32 cellular contexts compared by ENCODE assay signal in genomic region chr5:145934276-145934675, GRCh38. TPM values are rescaled to one million over a fixed set of nuclear protein-coding genes. Genes with fewer than 3 reads are reported as not detected.
"Had no signal": no experiment of that assay in that cellular context is flagged by ENCODE, and none has a peak within 500 bp of the region (broad histone marks: within the 10 kb centered on the region; RNA-seq: fewer than 3 reads in every experiment).

No MANE protein-coding gene starts in this region.

- H3K9me3 ChIP-seq: pancreas, prostate gland, thoracic aorta, uterus had no signal

- H3K27me3 Mint-ChIP-seq: type B pancreatic cell had no signal

- FAIRE-seq: bronchial epithelial cell, colon, kidney, pancreas had no signal

- H3K36me3 Mint-ChIP-seq: activated CD8-positive, alpha-beta memory T cell treated with anti-CD3 and anti-CD28 coated beads, Interleukin-2, amount 10 ng/mL, durations not matched to agents 7 days and 5 days; activated naive CD4-positive, alpha-beta T cell treated with anti-CD3 and anti-CD28 coated beads, Interleukin-2, amount 50 U/mL, for 24 hours; stimulated activated effector memory CD8-positive, alpha-beta T cell treated with anti-CD3 and anti-CD28 coated beads, Interleukin-12 subunit alpha, Interleukin-12 subunit beta, amount 100 ng/mL, for 72 hours; type B pancreatic cell had no signal

- H3K4me3 ChIP-seq: pancreas, prostate gland, skin epidermis, thoracic aorta, uterus had no signal

- H3K36me3 ChIP-seq: pancreas, prostate gland, thoracic aorta, uterus had no signal

- H3K27ac ChIP-seq: pancreas, prostate gland, skin epidermis, thoracic aorta, uterus had no signal

- H3K27ac Mint-ChIP-seq: activated CD4-positive, alpha-beta T cell treated with anti-CD3 and anti-CD28 coated beads for 36 hours; activated CD8-positive, alpha-beta memory T cell treated with anti-CD3 and anti-CD28 coated beads, Interleukin-2, amount 10 ng/mL, durations not matched to agents 7 days and 5 days; activated CD8-positive, alpha-beta T cell treated with anti-CD3 and anti-CD28 coated beads, Interleukin-2, amount 10 ng/mL, durations not matched to agents 7 days and 5 days; activated naive CD4-positive, alpha-beta T cell treated with anti-CD3 and anti-CD28 coated beads, Interleukin-2, amount 50 U/mL, for 24 hours; activated naive CD8-positive, alpha-beta T cell treated with anti-CD3 and anti-CD28 coated beads, Interleukin-2, amount 50 U/mL, for 24 hours; activated T-helper 2 cell treated with anti-CD3 and anti-CD28 coated beads, Interferon-gamma antibody, Interleukin-2, Interleukin-4, amounts not matched to agents 10 μg/mL and 5 μg/mL and 100 μg/mL, durations not matched to agents 14 hours and 24 hours and 36 hours; stimulated activated effector memory CD8-positive, alpha-beta T cell treated with anti-CD3 and anti-CD28 coated beads, Interleukin-12 subunit alpha, Interleukin-12 subunit beta, amount 100 ng/mL, for 72 hours; stimulated activated naive CD8-positive, alpha-beta T cell treated with anti-CD3 and anti-CD28 coated beads, Interleukin-15, Interleukin-2, amounts not matched to agents 100 ng/mL and 50 ng/mL, for 24 hours; T-helper 2 cell treated with Interferon-gamma antibody and Interleukin-4, amounts not matched to agents 5 μg/mL and 100 μg/mL, for 36 hours; type B pancreatic cell had no signal

- H3K4me3 Mint-ChIP-seq: activated CD4-positive, alpha-beta T cell treated with anti-CD3 and anti-CD28 coated beads for 36 hours; activated CD8-positive, alpha-beta memory T cell treated with anti-CD3 and anti-CD28 coated beads, Interleukin-2, amount 10 ng/mL, durations not matched to agents 7 days and 5 days; activated CD8-positive, alpha-beta T cell treated with anti-CD3 and anti-CD28 coated beads, Interleukin-2, amount 10 ng/mL, durations not matched to agents 7 days and 5 days; activated naive CD4-positive, alpha-beta T cell treated with anti-CD3 and anti-CD28 coated beads, Interleukin-2, amount 50 U/mL, for 24 hours; activated naive CD8-positive, alpha-beta T cell treated with anti-CD3 and anti-CD28 coated beads, Interleukin-2, amount 50 U/mL, for 24 hours; stimulated activated effector memory CD8-positive, alpha-beta T cell treated with anti-CD3 and anti-CD28 coated beads, Interleukin-12 subunit alpha, Interleukin-12 subunit beta, amount 100 ng/mL, for 72 hours; stimulated activated naive CD8-positive, alpha-beta T cell treated with anti-CD3 and anti-CD28 coated beads, Interleukin-15, Interleukin-2, amounts not matched to agents 100 ng/mL and 50 ng/mL, for 24 hours; T-helper 2 cell treated with Interferon-gamma antibody and Interleukin-4, amounts not matched to agents 5 μg/mL and 100 μg/mL, for 36 hours had no signal

- H3K4me1 ChIP-seq: uterus had no signal

- H3K9me3 Mint-ChIP-seq: activated naive CD8-positive, alpha-beta T cell treated with anti-CD3 and anti-CD28 coated beads, Interleukin-2, amount 50 U/mL, for 24 hours; activated T-helper 2 cell treated with anti-CD3 and anti-CD28 coated beads, Interferon-gamma antibody, Interleukin-2, Interleukin-4, amounts not matched to agents 10 μg/mL and 5 μg/mL and 100 μg/mL, durations not matched to agents 14 hours and 24 hours and 36 hours; stimulated activated effector memory CD8-positive, alpha-beta T cell treated with anti-CD3 and anti-CD28 coated beads, Interleukin-12 subunit alpha, Interleukin-12 subunit beta, amount 100 ng/mL, for 72 hours; stimulated activated naive CD8-positive, alpha-beta T cell treated with anti-CD3 and anti-CD28 coated beads, Interleukin-15, Interleukin-2, amounts not matched to agents 100 ng/mL and 50 ng/mL, for 24 hours; T-helper 2 cell treated with Interferon-gamma antibody and Interleukin-4, amounts not matched to agents 5 μg/mL and 100 μg/mL, for 36 hours; type B pancreatic cell had no signal

- DNase-seq: activated CD4-positive, alpha-beta T cell treated with anti-CD3 and anti-CD28 coated beads for 36 hours; activated CD4-positive, CD25-positive, alpha-beta regulatory T cell; activated CD8-positive, alpha-beta memory T cell treated with anti-CD3 and anti-CD28 coated beads, Interleukin-2, amount 10 ng/mL, durations not matched to agents 7 days and 5 days; activated CD8-positive, alpha-beta T cell treated with anti-CD3 and anti-CD28 coated beads, Interleukin-2, amount 10 ng/mL, durations not matched to agents 7 days and 5 days; activated naive CD8-positive, alpha-beta T cell treated with anti-CD3 and anti-CD28 coated beads, Interleukin-2, amount 50 U/mL, for 24 hours; activated T-cell treated with anti-CD3 and anti-CD28 coated beads, Interleukin-2, amount 50 U/mL, for 48 hours; amygdala; dermis blood vessel endothelial cell; effector CD8-positive, alpha-beta T cell; foreskin fibroblast; head of caudate nucleus; hippocampal formation; kidney; left colon; mammary epithelial cell; pancreas; retina; stimulated activated CD4-positive, alpha-beta T cell treated with anti-CD3 and anti-CD28 coated beads, Interleukin-12 subunit alpha, Interleukin-12 subunit beta, amount 100 ng/mL, for 4 hours; stimulated activated CD4-positive, alpha-beta T cell treated with anti-CD3 and anti-CD28 coated beads, Interleukin-4, amount 100 ng/mL, for 1 hour; uterus had no signal

- H3K27me3 ChIP-seq: pancreas, uterus had no signal

RNA-seq across cellular contexts. Expression of gene SH3RF2, which starts 2.1 kb away (rescaled TPM):
- total RNA-seq: activated CD8-positive, alpha-beta T cell treated with anti-CD3 and anti-CD28 coated beads, Interleukin-2, amount 10 ng/mL, durations not matched to agents 7 days and 5 days had no signal
- polyA plus RNA-seq: neural cell had no signal
